Comparison of ENCODE assay signal across 28 cellular contexts in the genomic region with DNA sequence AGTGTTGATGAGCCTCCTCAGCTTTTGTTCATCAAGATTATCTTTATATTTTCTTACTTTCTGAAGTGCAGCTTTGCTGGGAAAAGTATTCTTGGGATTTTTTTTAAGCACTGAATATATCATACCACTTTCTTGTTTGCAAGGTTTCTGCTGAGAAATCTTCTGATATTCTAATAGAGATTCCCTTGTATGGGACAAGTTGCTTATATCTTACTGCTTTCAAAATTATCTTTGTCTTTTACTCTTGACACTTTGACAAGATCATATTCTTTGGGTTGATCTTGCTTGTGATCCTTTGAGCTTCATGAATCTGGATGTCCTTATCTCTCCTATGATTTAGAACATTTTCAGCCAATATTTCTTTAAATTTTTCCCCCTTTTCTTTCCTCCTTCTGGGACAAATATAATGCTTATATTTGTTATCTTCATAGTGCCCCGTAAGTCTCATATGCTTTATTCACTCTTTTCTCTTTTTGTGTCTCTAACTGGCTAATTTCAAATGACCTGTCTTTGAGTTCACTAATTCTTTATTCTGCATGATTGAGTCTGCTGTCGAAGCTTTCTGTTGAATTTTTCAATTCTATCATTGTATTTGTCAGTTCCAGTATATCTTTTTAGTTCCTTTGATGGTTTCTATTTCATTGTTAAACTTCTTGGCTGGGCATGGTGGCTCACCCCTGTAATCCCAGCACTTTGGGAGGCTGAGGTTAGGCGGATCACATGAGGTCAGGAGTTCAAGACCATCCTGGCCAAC.
"Had no signal": no experiment of that assay in that cellular context is flagged by ENCODE, and none has a peak within 500 bp of the region (broad histone marks: within the 10 kb centered on the region; RNA-seq: fewer than 3 reads in every experiment).

No MANE protein-coding gene starts in this region.

- ATAC-seq: natural killer cell; psoas muscle; right cardiac atrium; sciatic nerve; stimulated activated memory B cell treated with anti-CD40 and anti-IgM and Interleukin-4, amounts not matched to agents 10 μg/mL and 1 μg/mL and 100 μg/mL, for 72 hours; stimulated activated naive CD8-positive, alpha-beta T cell treated with anti-CD3 and anti-CD28 coated beads, Interleukin-15, amount 100 ng/mL, for 72 hours; stimulated activated naive CD8-positive, alpha-beta T cell treated with anti-CD3 and anti-CD28 coated beads, Interleukin-15, Interleukin-2, amounts not matched to agents 100 U/mL and 50 U/mL, for 24 hours had no signal

- FAIRE-seq: urothelium cell line had no signal

- H3K4me1 ChIP-seq: neural progenitor cell, parathyroid adenoma, psoas muscle, spleen, thyroid gland, tibial nerve, upper lobe of left lung, vagina had no signal

- H3K4me3 ChIP-seq: neural progenitor cell, ovary, psoas muscle, skin epidermis, smooth muscle cell, spleen, thoracic aorta, thyroid gland, tibial nerve, upper lobe of left lung, vagina had no signal

- H3K27ac ChIP-seq: neural progenitor cell, ovary, parathyroid adenoma, psoas muscle, skin epidermis, spleen, thoracic aorta, thyroid gland, tibial nerve, upper lobe of left lung, vagina had no signal

- H3K9ac ChIP-seq: neural progenitor cell, parathyroid adenoma had no signal

- H3K36me3 ChIP-seq: ovary, thoracic aorta, upper lobe of left lung, vagina had no signal

- H3K4me2 ChIP-seq: neural progenitor cell, smooth muscle cell had no signal

- H3K27me3 ChIP-seq: neural progenitor cell, ovary, spleen, thyroid gland, tibial nerve, upper lobe of left lung, vagina had no signal

- H3K79me2 ChIP-seq: parathyroid adenoma had no signal

- H3K9me3 ChIP-seq: thyroid gland had no signal

- H2AFZ ChIP-seq: neural progenitor cell, parathyroid adenoma had no signal

- DNase-seq: natural killer cell; occipital lobe; ovary; posterior cingulate gyrus; psoas muscle; right cardiac atrium; spleen; stimulated activated CD4-positive, alpha-beta T cell treated with anti-CD3 and anti-CD28 coated beads, Interleukin-12 subunit alpha, Interleukin-12 subunit beta, amount 100 ng/mL, for 4 hours; stimulated activated CD4-positive, alpha-beta T cell treated with anti-CD3 and anti-CD28 coated beads, Interleukin-1b, Interleukin-23, amount 100 ng/mL, for 48 hours; stimulated activated CD4-positive, alpha-beta T cell treated with anti-CD3 and anti-CD28 coated beads, Interleukin-4, amount 100 ng/mL, for 1 hour; stimulated activated CD4-positive, alpha-beta T cell treated with anti-CD3 and anti-CD28 coated beads, Interleukin-4, amount 100 ng/mL, for 4 hours; stimulated activated CD8-positive, alpha-beta memory T cell treated with anti-CD3 and anti-CD28 coated beads, Interleukin-4, amount 100 ng/mL, for 48 hours; stimulated activated naive CD4-positive, alpha-beta T cell; stimulated activated naive CD8-positive, alpha-beta T cell treated with anti-CD3 and anti-CD28 coated beads, Interleukin-15, amount 100 ng/mL, for 72 hours; stimulated activated naive CD8-positive, alpha-beta T cell treated with anti-CD3 and anti-CD28 coated beads, Interleukin-15, Interleukin-2, amounts not matched to agents 100 U/mL and 50 U/mL, for 24 hours; thyroid gland; trophoblast cell; upper lobe of left lung had no signal
